Comparison of ENCODE assay signal across 18 cellular contexts in the genomic region with DNA sequence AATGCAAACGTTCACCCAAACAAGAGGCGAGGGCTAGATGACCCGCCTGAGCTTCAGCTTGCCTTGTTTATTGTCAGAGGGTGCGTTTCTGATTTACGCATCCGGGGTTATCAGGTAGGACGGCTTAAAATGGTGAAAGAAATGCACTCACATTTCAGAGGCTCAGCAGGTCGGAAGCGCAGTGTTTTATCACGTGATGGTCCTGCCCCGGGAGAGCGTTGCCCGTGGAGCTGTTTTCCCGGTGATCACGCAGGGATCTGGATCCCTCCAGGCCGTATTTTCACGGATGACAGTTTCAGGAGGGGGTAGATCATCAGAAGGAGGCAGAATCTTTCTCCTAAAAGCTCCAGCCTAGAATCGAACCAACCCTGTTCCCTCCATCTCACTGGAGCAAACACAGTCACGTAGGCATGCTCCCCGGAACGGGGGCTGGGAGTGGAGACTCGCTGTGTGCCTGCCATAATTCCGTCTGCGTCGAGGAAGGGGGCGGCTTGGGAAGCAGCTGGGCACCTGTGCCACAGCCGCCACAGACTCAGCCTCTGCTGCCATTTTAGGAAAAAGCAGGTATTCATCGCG.
"Had no signal": no experiment of that assay in that cellular context is flagged by ENCODE, and none has a peak within 500 bp of the region (broad histone marks: within the 10 kb centered on the region; RNA-seq: fewer than 3 reads in every experiment).

No MANE protein-coding gene starts in this region.

- H3K4me3 Mint-ChIP-seq: naive thymus-derived CD8-positive, alpha-beta T cell; neural crest cell; stimulated activated naive B cell treated with anti-CD40 and anti-IgM and Interleukin-4, amounts not matched to agents 10 μg/mL and 1 μg/mL and 100 μg/mL, for 72 hours; stimulated activated naive CD8-positive, alpha-beta T cell treated with anti-CD3 and anti-CD28 coated beads, Interleukin-15, amount 100 ng/mL, for 72 hours had no signal

- H3K36me3 Mint-ChIP-seq: naive thymus-derived CD8-positive, alpha-beta T cell; stimulated activated naive B cell treated with anti-CD40 and anti-IgM and Interleukin-4, amounts not matched to agents 10 μg/mL and 1 μg/mL and 100 μg/mL, for 72 hours had no signal

- DNase-seq: cortex of kidney; dorsolateral prefrontal cortex; effector CD8-positive, alpha-beta T cell; foreskin melanocyte; heart left ventricle; hippocampal formation; kidney glomerular epithelial cell; mucosa of descending colon; naive thymus-derived CD8-positive, alpha-beta T cell; nucleus accumbens; pancreas; sigmoid colon; stimulated activated CD4-positive, alpha-beta T cell treated with anti-CD3 and anti-CD28 coated beads, Interleukin-2, amount 100 ng/mL, for 24 hours; stimulated activated CD4-positive, alpha-beta T cell treated with anti-CD3 and anti-CD28 coated beads, Interleukin-4, amount 100 ng/mL, for 4 hours; stimulated activated naive B cell treated with anti-CD40 and anti-IgM and Interleukin-4, amounts not matched to agents 10 μg/mL and 1 μg/mL and 100 μg/mL, for 72 hours; stimulated activated naive CD8-positive, alpha-beta T cell treated with anti-CD3 and anti-CD28 coated beads, Interleukin-15, amount 100 ng/mL, for 72 hours; transverse colon had no signal

- H3K9me3 Mint-ChIP-seq: neural crest cell; stimulated activated naive CD8-positive, alpha-beta T cell treated with anti-CD3 and anti-CD28 coated beads, Interleukin-15, amount 100 ng/mL, for 72 hours had no signal

- H3K4me1 Mint-ChIP-seq: neural crest cell; stimulated activated naive B cell treated with anti-CD40 and anti-IgM and Interleukin-4, amounts not matched to agents 10 μg/mL and 1 μg/mL and 100 μg/mL, for 72 hours; stimulated activated naive CD8-positive, alpha-beta T cell treated with anti-CD3 and anti-CD28 coated beads, Interleukin-15, amount 100 ng/mL, for 72 hours had no signal

- H3K27ac Mint-ChIP-seq: naive thymus-derived CD8-positive, alpha-beta T cell; stimulated activated naive B cell treated with anti-CD40 and anti-IgM and Interleukin-4, amounts not matched to agents 10 μg/mL and 1 μg/mL and 100 μg/mL, for 72 hours; stimulated activated naive CD8-positive, alpha-beta T cell treated with anti-CD3 and anti-CD28 coated beads, Interleukin-15, amount 100 ng/mL, for 72 hours had no signal
